Comparison of ENCODE assay signal across 29 cellular contexts in genomic region chr21:36636439-36636838, GRCh38.
"Had no signal": no experiment of that assay in that cellular context is flagged by ENCODE, and none has a peak within 500 bp of the region (broad histone marks: within the 10 kb centered on the region; RNA-seq: fewer than 3 reads in every experiment).

No MANE protein-coding gene starts in this region.

- H3K4me1 ChIP-seq: ascending aorta had no signal

- DNase-seq: activated CD4-positive, alpha-beta memory T cell treated with anti-CD3 and anti-CD28 coated beads, Interleukin-2, amount 10 ng/mL, durations not matched to agents 7 days and 5 days; activated CD4-positive, alpha-beta T cell treated with anti-CD3 and anti-CD28 coated beads for 1 hour; activated CD4-positive, alpha-beta T cell treated with anti-CD3 and anti-CD28 coated beads for 36 hours; activated CD4-positive, alpha-beta T cell treated with anti-CD3 and anti-CD28 coated beads for 48 hours; activated CD4-positive, alpha-beta T cell treated with anti-CD3 and anti-CD28 coated beads, Interleukin-2, amount 10 ng/mL, durations not matched to agents 7 days and 5 days; activated CD4-positive, alpha-beta T cell treated with anti-CD3 and anti-CD28 coated beads, Interleukin-2, amount 50 U/mL, for 48 hours; activated CD4-positive, CD25-positive, alpha-beta regulatory T cell; activated CD8-positive, alpha-beta memory T cell treated with anti-CD3 and anti-CD28 coated beads for 24 hours; activated CD8-positive, alpha-beta memory T cell treated with anti-CD3 and anti-CD28 coated beads, Interleukin-2, amount 10 ng/mL, durations not matched to agents 7 days and 5 days; activated CD8-positive, alpha-beta memory T cell treated with anti-CD3 and anti-CD28 coated beads, Interleukin-2, amount 50 U/mL, for 48 hours; activated CD8-positive, alpha-beta T cell treated with anti-CD3 and anti-CD28 coated beads, Interleukin-2, amount 10 ng/mL, durations not matched to agents 7 days and 5 days; activated effector memory CD4-positive, alpha-beta T cell treated with Interleukin-2 at 50 U/mL for 16 hours; activated gamma-delta T cell; activated naive CD4-positive, alpha-beta T cell treated with anti-CD3 and anti-CD28 coated beads, Interleukin-2, amount 10 ng/mL, durations not matched to agents 7 days and 5 days; activated naive CD4-positive, alpha-beta T cell treated with Interleukin-2 at 50 U/mL for 16 hours; activated naive CD8-positive, alpha-beta T cell treated with anti-CD3 and anti-CD28 coated beads, Interleukin-2, amount 10 ng/mL, durations not matched to agents 7 days and 5 days; activated naive CD8-positive, alpha-beta T cell treated with anti-CD3 and anti-CD28 coated beads, Interleukin-2, amount 50 U/mL, for 24 hours; activated T-cell treated with anti-CD3 and anti-CD28 coated beads, Interleukin-2, amount 50 U/mL, for 24 hours; activated T-cell treated with anti-CD3 and anti-CD28 coated beads, Interleukin-2, amount 50 U/mL, for 48 hours; amygdala; anterior cingulate cortex; caudate nucleus; cerebellar nuclear complex; T-helper 1 cell; T-helper 2 cell; T-helper 9 cell; WERI-Rb-1 had no signal

- H3K27ac ChIP-seq: ascending aorta, cardiac muscle cell, WERI-Rb-1 had no signal

- H3K4me3 ChIP-seq: ascending aorta, cardiac muscle cell had no signal

- H3K36me3 ChIP-seq: ascending aorta, cardiac muscle cell, WERI-Rb-1 had no signal

- H3K27me3 ChIP-seq: ascending aorta had no signal
